ENCODE assay signal across 1 cellular context in genomic region chr1:207711285-207711684, GRCh38.
TF ChIP-seq lines count a peak whose summit lies in the region.

No MANE protein-coding gene starts in this region.

TF ChIP-seq in K562, 482 proteins besides CTCF, POLR2A, EP300 and RAD21 (continued from another document):
- TF ChIP-seq HDAC2 (IDR thresholded peaks at IDR 0.05) = 0 out of 2 replicates have a peak, but pooled peaks have one; percentile 30
- peak in 1 of 2 experiments; percentile 52; a peak in 1 of 4 replicates for TF ChIP-seq FOXK2 (conservative IDR thresholded peaks at IDR 0.05 in 1 of 2, IDR thresholded peaks at IDR 0.05 in 1 of 2; ENCODE audit: low read depth in 2 of 2)
- 0 out of 2 replicates have a peak, but pooled peaks have one; percentile 27 for TF ChIP-seq CC2D1A (IDR thresholded peaks at IDR 0.05)
- peak in 1 of 2 experiments; percentile 68; a peak in 1 of 4 replicates for TF ChIP-seq CSDE1 (IDR thresholded peaks at IDR 0.05)
- peak; percentile 35; the same call in 1 of the 2 replicates for TF ChIP-seq CTBP1 (IDR thresholded peaks at IDR 0.05; ENCODE audit: borderline replicate concordance)
- TF ChIP-seq TSC22D4 (tag; IDR thresholded peaks at IDR 0.05) = no peak
- TF ChIP-seq SRF (CRISPR knock-in tag; IDR thresholded peaks at IDR 0.05) = 0 out of 4 replicates have a peak, but pooled peaks of 1 of the 2 experiments have one; percentile 16
- peak; percentile 62 for TF ChIP-seq MXI1 (IDR thresholded peaks at IDR 0.05; ENCODE audit: low read depth, low read length)
- TF ChIP-seq PREB (CRISPR knock-in tag; IDR thresholded peaks at IDR 0.05) = peak; percentile 72; the same call in 1 of the 2 replicates
- peak in 1 of 2 experiments; percentile 40; a peak in 1 of 4 replicates for TF ChIP-seq HDAC1 (IDR thresholded peaks at IDR 0.05)
- no peak for TF ChIP-seq MYNN (IDR thresholded peaks at IDR 0.05)
- no peak for TF ChIP-seq MYNN (CRISPR knock-in tag; IDR thresholded peaks at IDR 0.05)
- TF ChIP-seq TRIM25 (IDR thresholded peaks at IDR 0.05; ENCODE audit: borderline replicate concordance) = no peak
- no peak for TF ChIP-seq PHB2 (IDR thresholded peaks at IDR 0.05; ENCODE audit: low read depth)
- peak; percentile 23; the same call in 1 of the 2 replicates for TF ChIP-seq TFAP4 (CRISPR knock-in tag; IDR thresholded peaks at IDR 0.05; ENCODE audit: borderline replicate concordance)
- no peak for TF ChIP-seq ATF3 (IDR thresholded peaks at IDR 0.05)
- no peak for TF ChIP-seq ATF3 (CRISPR knock-in tag; conservative IDR thresholded peaks at IDR 0.05)
- TF ChIP-seq MCM7 (IDR thresholded peaks at IDR 0.05) = no peak
- TF ChIP-seq SIN3A (IDR thresholded peaks at IDR 0.05; ENCODE audit: borderline replicate concordance in 2 of 2, control insufficient read depth in 1 of 2, low read depth in 2 of 2, low read length in 2 of 2) = no peak
- 0 out of 4 replicates have a peak, but pooled peaks of 1 of the 2 experiments have one; percentile 45 for TF ChIP-seq RCOR1 (IDR thresholded peaks at IDR 0.05; ENCODE audit: borderline replicate concordance in 1 of 2, low read depth in 2 of 2, low read length in 2 of 2)
- TF ChIP-seq ZNF133 (CRISPR knock-in tag; IDR thresholded peaks at IDR 0.05) = no peak
- TF ChIP-seq CREB1 (IDR thresholded peaks at IDR 0.05) = no peak
- 0 out of 2 replicates have a peak, but pooled peaks have one; percentile 34 for TF ChIP-seq CREB1 (CRISPR knock-in tag; IDR thresholded peaks at IDR 0.05)
- no peak for TF ChIP-seq PBX2 (CRISPR knock-in tag; IDR thresholded peaks at IDR 0.05; ENCODE audit: low read depth)
- peak; percentile 85 for TF ChIP-seq PBX2 (tag; conservative IDR thresholded peaks at IDR 0.05; ENCODE audit: low read depth)
- TF ChIP-seq RFX5 (IDR thresholded peaks at IDR 0.05; ENCODE audit: low read depth, low read length) = no peak
TF ChIP-seq in K562: peak in this region for 28.
